ENCODE assay signal across 29 cellular contexts in the genomic region with DNA sequence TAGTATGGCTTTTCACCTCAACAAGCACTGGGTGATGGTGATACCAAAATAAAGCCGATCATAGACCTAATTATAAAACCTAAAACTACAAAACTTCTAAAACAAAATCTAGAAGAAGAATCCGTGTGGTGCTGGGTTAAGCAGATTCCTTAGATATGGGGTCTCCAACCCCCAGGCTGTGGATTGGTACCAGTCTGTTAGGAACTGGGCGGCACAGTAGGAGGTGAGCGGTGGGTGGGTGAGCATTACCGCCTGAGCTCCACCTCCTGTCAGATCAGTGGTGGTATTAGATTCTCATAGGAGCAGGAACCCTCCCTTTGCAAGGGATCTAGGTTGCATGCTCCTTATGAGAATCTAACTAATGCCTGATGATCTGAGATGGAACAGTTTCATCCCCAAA.
"Had no signal": no experiment of that assay in that cellular context is flagged by ENCODE, and none has a peak within 500 bp of the region (broad histone marks: within the 10 kb centered on the region; RNA-seq: fewer than 3 reads in every experiment).

No MANE protein-coding gene starts in this region.

- H3K27ac ChIP-seq: brain microvascular endothelial cell, esophagus muscularis mucosa, foreskin keratinocyte, gastroesophageal sphincter, heart right ventricle had no signal

- H3K9me3 ChIP-seq: esophagus muscularis mucosa, gastroesophageal sphincter, heart right ventricle had no signal

- ATAC-seq: activated CD4-positive, alpha-beta T cell treated with anti-CD3 and anti-CD28 coated beads for 36 hours; activated CD8-positive, alpha-beta memory T cell treated with anti-CD3 and anti-CD28 coated beads, Interleukin-2, amount 10 ng/mL, durations not matched to agents 7 days and 5 days; activated CD8-positive, alpha-beta T cell treated with anti-CD3 and anti-CD28 coated beads, Interleukin-2, amount 10 ng/mL, durations not matched to agents 7 days and 5 days; activated T-helper 17 cell treated with anti-CD3 and anti-CD28 coated beads, Interleukin-2, amount 50 U/mL, for 72 hours; effector memory CD8-positive, alpha-beta T cell; foreskin keratinocyte; gastroesophageal sphincter; heart right ventricle had no signal

- DNase-seq: activated CD4-positive, alpha-beta memory T cell treated with anti-CD3 and anti-CD28 coated beads for 36 hours; activated CD4-positive, alpha-beta T cell treated with anti-CD3 and anti-CD28 coated beads for 36 hours; activated CD4-positive, alpha-beta T cell treated with anti-CD3 and anti-CD28 coated beads, Interleukin-2, amount 10 ng/mL, durations not matched to agents 24 days and 14 days; activated CD4-positive, CD25-positive, alpha-beta regulatory T cell; activated CD4-positive, CD25-positive, alpha-beta regulatory T cell treated with anti-CD3 and anti-CD28 coated beads, Interleukin-2, amount 50 U/mL, for 72 hours; activated CD8-positive, alpha-beta memory T cell treated with anti-CD3 and anti-CD28 coated beads, Interleukin-2, amount 10 ng/mL, durations not matched to agents 7 days and 5 days; activated CD8-positive, alpha-beta memory T cell treated with anti-CD3 and anti-CD28 coated beads, Interleukin-2, amount 50 U/mL, for 4 hours; activated CD8-positive, alpha-beta T cell treated with anti-CD3 and anti-CD28 coated beads, Interleukin-2, amount 10 ng/mL, durations not matched to agents 7 days and 5 days; activated effector memory CD4-positive, alpha-beta T cell treated with Interleukin-2 at 50 U/mL for 16 hours; activated gamma-delta T cell treated with Interleukin-2 at 50 U/mL for 16 hours; activated naive CD4-positive, alpha-beta T cell treated with anti-CD3 and anti-CD28 coated beads, Interleukin-2, amount 50 U/mL, for 16 hours; activated naive CD4-positive, alpha-beta T cell treated with Interleukin-2 at 50 U/mL for 16 hours; activated T-cell treated with anti-CD3 and anti-CD28 coated beads, Interleukin-2, amount 50 U/mL, for 1 hour; amniotic stem cell; anterior cingulate cortex; brain microvascular endothelial cell; caudate nucleus; cortex of kidney; dermis blood vessel endothelial cell; effector CD4-positive, alpha-beta T cell; effector memory CD8-positive, alpha-beta T cell; erythroblast; foreskin keratinocyte; heart right ventricle; T-helper 2 cell had no signal

- H3K4me1 ChIP-seq: foreskin keratinocyte had no signal

- H3K27ac Mint-ChIP-seq: activated CD4-positive, alpha-beta memory T cell treated with anti-CD3 and anti-CD28 coated beads for 36 hours; activated CD4-positive, alpha-beta T cell treated with anti-CD3 and anti-CD28 coated beads for 36 hours; activated CD4-positive, alpha-beta T cell treated with anti-CD3 and anti-CD28 coated beads, Interleukin-2, amount 10 ng/mL, durations not matched to agents 24 days and 14 days; activated CD8-positive, alpha-beta memory T cell treated with anti-CD3 and anti-CD28 coated beads, Interleukin-2, amount 10 ng/mL, durations not matched to agents 7 days and 5 days; activated CD8-positive, alpha-beta T cell treated with anti-CD3 and anti-CD28 coated beads, Interleukin-2, amount 10 ng/mL, durations not matched to agents 7 days and 5 days; activated naive CD8-positive, alpha-beta T cell; activated T-helper 17 cell treated with anti-CD3 and anti-CD28 coated beads, Interleukin-2, amount 50 U/mL, for 72 hours; effector memory CD8-positive, alpha-beta T cell had no signal

- H3K27me3 Mint-ChIP-seq: activated CD4-positive, alpha-beta memory T cell treated with anti-CD3 and anti-CD28 coated beads for 36 hours; activated CD4-positive, alpha-beta T cell treated with anti-CD3 and anti-CD28 coated beads for 36 hours; activated CD4-positive, alpha-beta T cell treated with anti-CD3 and anti-CD28 coated beads, Interleukin-2, amount 10 ng/mL, durations not matched to agents 24 days and 14 days; activated CD8-positive, alpha-beta memory T cell treated with anti-CD3 and anti-CD28 coated beads, Interleukin-2, amount 10 ng/mL, durations not matched to agents 7 days and 5 days; activated naive CD8-positive, alpha-beta T cell; activated T-helper 17 cell treated with anti-CD3 and anti-CD28 coated beads, Interleukin-2, amount 50 U/mL, for 72 hours; effector memory CD8-positive, alpha-beta T cell had no signal

- H3K4me3 ChIP-seq: esophagus muscularis mucosa, gastroesophageal sphincter, heart right ventricle had no signal

- H3K36me3 ChIP-seq: brain microvascular endothelial cell had no signal

- H3K27me3 ChIP-seq: brain microvascular endothelial cell, esophagus muscularis mucosa, foreskin keratinocyte, gastroesophageal sphincter, heart right ventricle had no signal

- H3K4me3 Mint-ChIP-seq: activated CD4-positive, alpha-beta memory T cell treated with anti-CD3 and anti-CD28 coated beads for 36 hours; activated CD4-positive, alpha-beta T cell treated with anti-CD3 and anti-CD28 coated beads for 36 hours; activated CD4-positive, alpha-beta T cell treated with anti-CD3 and anti-CD28 coated beads, Interleukin-2, amount 10 ng/mL, durations not matched to agents 24 days and 14 days; activated CD8-positive, alpha-beta memory T cell treated with anti-CD3 and anti-CD28 coated beads, Interleukin-2, amount 10 ng/mL, durations not matched to agents 7 days and 5 days; activated CD8-positive, alpha-beta T cell treated with anti-CD3 and anti-CD28 coated beads, Interleukin-2, amount 10 ng/mL, durations not matched to agents 7 days and 5 days; activated naive CD8-positive, alpha-beta T cell; activated T-helper 17 cell treated with anti-CD3 and anti-CD28 coated beads, Interleukin-2, amount 50 U/mL, for 72 hours; effector memory CD8-positive, alpha-beta T cell had no signal

- H3K9me3 Mint-ChIP-seq: activated CD4-positive, alpha-beta memory T cell treated with anti-CD3 and anti-CD28 coated beads for 36 hours; activated CD4-positive, alpha-beta T cell treated with anti-CD3 and anti-CD28 coated beads, Interleukin-2, amount 10 ng/mL, durations not matched to agents 24 days and 14 days; activated T-helper 17 cell treated with anti-CD3 and anti-CD28 coated beads, Interleukin-2, amount 50 U/mL, for 72 hours; effector memory CD8-positive, alpha-beta T cell had no signal
